ENCODE assay signal across 12 cellular contexts in genomic region chr4:80005863-80006262, GRCh38.
DNase-seq lines count a peak whose midpoint lies in the region; ATAC-seq and TF ChIP-seq lines count a peak whose summit lies in the region.
"Had no signal": no experiment of that assay in that cellular context is flagged by ENCODE, and none has a peak within 500 bp of the region (broad histone marks: within the 10 kb centered on the region; RNA-seq: fewer than 3 reads in every experiment).

No MANE protein-coding gene starts in this region.

- H3K27me3 ChIP-seq in left ventricle myocardium inferior (ENCODE audit: low read depth) (no peaks in the 10 kb centered on the region), SK-N-SH (ENCODE audit: insufficient read depth) (no peaks in the 10 kb centered on the region)

- no peak overlapping the region for H2AFZ ChIP-seq in SK-N-SH (ENCODE audit: low read depth)

- intact Hi-C loops in Right ventricle myocardium inferior (cut with DNase I) (no loop called here), left ventricle myocardium inferior (cut with micrococcal nuclease) (no loop called here)

- TF ChIP-seq CTCF in left ventricle myocardium inferior (IDR thresholded peaks at IDR 0.05; ENCODE audit: borderline replicate concordance) (no peak), SK-N-SH (IDR thresholded peaks at IDR 0.05) (no peak), epithelial cell of esophagus (IDR thresholded peaks at IDR 0.05; ENCODE audit: insufficient read depth, low read depth, low read length, missing control alignments) (no peak)

- H3K9me3 ChIP-seq in left ventricle myocardium inferior (replicated peaks) (peaks cover 26% of the 10 kb centered on the region), SK-N-SH (peaks cover 6% of the 10 kb centered on the region)

- TF ChIP-seq EP300 in SK-N-SH (IDR thresholded peaks at IDR 0.05; ENCODE audit: borderline replicate concordance in 1 of 2, low read depth in 1 of 2, low read length in 1 of 2), result no peak

- H3K27ac ChIP-seq in left ventricle myocardium inferior (replicated peaks), result no peak overlapping the region
- H3K27ac ChIP-seq in SK-N-SH (ENCODE audit: low read depth in 2 of 2, low read length in 1 of 2), result peak overlapping the region in 1 of 2 experiments; percentile 43; a peak in 3 of 4 replicates
- H3K27ac ChIP-seq: C4-2B had no signal

- peak; percentile 16 for ATAC-seq in Right ventricle myocardium inferior
- no peak for ATAC-seq in GM21737 (IDR thresholded peaks at IDR 0.05; ENCODE audit: unreplicated experiment)
- ATAC-seq: naive thymus-derived CD8-positive, alpha-beta T cell had no signal

- no peak overlapping the region for H3K9ac ChIP-seq in SK-N-SH

- 91% methylated on average over 3 of the region's 3 CpGs for WGBS in SK-N-SH (ENCODE audit: low lambda C conversion rate)

- peaks cover 87% of the 10 kb centered on the region for H3K79me2 ChIP-seq in SK-N-SH (ENCODE audit: insufficient read depth)

- H3K4me3 ChIP-seq in left ventricle myocardium inferior (no peak overlapping the region), SK-N-SH (ENCODE audit: low read depth in 2 of 2, low read length in 1 of 2) (no peak overlapping the region), epithelial cell of esophagus (ENCODE audit: low read length) (no peak overlapping the region)

- no peaks in the 10 kb centered on the region for H4K20me1 ChIP-seq in SK-N-SH (ENCODE audit: insufficient read depth)

- no peak overlapping the region for H3K4me2 ChIP-seq in SK-N-SH

- POLR2A ChIA-PET in SK-N-SH (lab: Yijun Ruan, JAX), result no interaction called here

- H3K9me2 ChIP-seq in SK-N-SH, result no peaks in the 10 kb centered on the region

- CTCF ChIA-PET in SK-N-SH (lab: Yijun Ruan, JAX), result no interaction called here

- H3K36me3 ChIP-seq in left ventricle myocardium inferior (peaks cover 17% of the 10 kb centered on the region), SK-N-SH (replicated peaks in 1 of 2; ENCODE audit: control insufficient read depth in 1 of 2, insufficient read depth in 2 of 2, low read length in 1 of 2) (peaks cover 36 to 70% of the 10 kb centered on the region in 2 experiments)

- DNase-seq in Right ventricle myocardium inferior (ENCODE audit: missing footprints) (no peak), left ventricle myocardium inferior (no peak), SK-N-SH (no peak), epithelial cell of esophagus (ENCODE audit: low read depth) (peak; percentile 89), NCI-H82 treated with DMSO at 0.1 percent for 48 hours (lab: John Stamatoyannopoulos, UW; ENCODE audit: unreplicated experiment) (no peak), NCI-H1930 (lab: John Stamatoyannopoulos, UW) (no peak)
- DNase-seq in activated CD8-positive, alpha-beta memory T cell treated with anti-CD3 and anti-CD28 coated beads, Interleukin-2, amount 50 U/mL, for 48 hours, result no peak
- DNase-seq: naive thymus-derived CD8-positive, alpha-beta T cell; NCI-H1105; T1000 had no signal

- no peak for TF ChIP-seq RAD21 in SK-N-SH (IDR thresholded peaks at IDR 0.05; ENCODE audit: low read length)

- H3F3A ChIP-seq in SK-N-SH (replicated peaks; ENCODE audit: insufficient read depth), result peaks cover 55% of the 10 kb centered on the region

- H3K4me1 ChIP-seq in left ventricle myocardium inferior (peaks cover 16% of the 10 kb centered on the region), SK-N-SH (ENCODE audit: control insufficient read depth in 1 of 2, insufficient read depth in 2 of 2, low read depth in 1 of 2, low read length in 1 of 2) (peaks cover 2 to 16% of the 10 kb centered on the region in 2 experiments; a peak in 2 of 4 replicates)

TF ChIP-seq in SK-N-SH, 30 proteins besides CTCF, POLR2A, EP300 and RAD21:
- TF ChIP-seq JUND (IDR thresholded peaks at IDR 0.05) (peak; percentile 65), MAX (IDR thresholded peaks at IDR 0.05; ENCODE audit: low read depth) (no peak), FOSL2 (IDR thresholded peaks at IDR 0.05; ENCODE audit: borderline replicate concordance, low read depth) (peak; percentile 56; the same call in 1 of the 2 replicates), RCOR1 (IDR thresholded peaks at IDR 0.05; ENCODE audit: low read length) (no peak), NFIC (IDR thresholded peaks at IDR 0.05; ENCODE audit: borderline replicate concordance) (no peak), TCF12 (IDR thresholded peaks at IDR 0.05) (peak; percentile 28; the same call in 1 of the 2 replicates), FOXJ3 (CRISPR knock-in tag; IDR thresholded peaks at IDR 0.05) (no peak), EZH2phosphoT487 (IDR thresholded peaks at IDR 0.05; ENCODE audit: borderline replicate concordance, low read depth) (no peak), ELF1 (IDR thresholded peaks at IDR 0.05) (no peak), CHD2 (IDR thresholded peaks at IDR 0.05; ENCODE audit: low read length, partially characterized antibody) (no peak), PBX3 (IDR thresholded peaks at IDR 0.05) (peak; percentile 83), YY1 (IDR thresholded peaks at IDR 0.05; ENCODE audit: low read depth) (no peak), SMC3 (IDR thresholded peaks at IDR 0.05; ENCODE audit: low read depth, low read length) (no peak)
